ENCODE assay signal across 1 cellular context in genomic region chr21:32368961-32369360, GRCh38. TPM values are rescaled to one million over a fixed set of nuclear protein-coding genes. Genes with fewer than 3 reads are reported as not detected.
"Had no signal": no experiment of that assay in that cellular context is flagged by ENCODE, and none has a peak within 500 bp of the region (broad histone marks: within the 10 kb centered on the region; RNA-seq: fewer than 3 reads in every experiment).

No MANE protein-coding gene starts in this region.

RNA-seq across cellular contexts. Expression of gene EVA1C, which starts 43.5 kb away (rescaled TPM):
- total RNA-seq: astrocyte had no signal
